In genomic region chr10:91247360-91248111, GRCh38 we compare ENCODE assay signal across 12 cellular contexts. TPM values are rescaled to one million over a fixed set of nuclear protein-coding genes. Genes with fewer than 3 reads are reported as not detected.
DNase-seq lines count a peak whose midpoint lies in the region; ATAC-seq, FAIRE-seq and TF ChIP-seq lines count a peak whose summit lies in the region.
"Had no signal": no experiment of that assay in that cellular context is flagged by ENCODE, and none has a peak within 500 bp of the region (broad histone marks: within the 10 kb centered on the region; RNA-seq: fewer than 3 reads in every experiment).

No MANE protein-coding gene starts in this region.

- no peak overlapping the region for H2AFZ ChIP-seq in ACC112 (ENCODE audit: low read length, unreplicated experiment)
- no peak overlapping the region for H2AFZ ChIP-seq in astrocyte (ENCODE audit: low read depth, low read length)

- peaks cover 2% of the 10 kb centered on the region for H3K4me1 Mint-ChIP-seq in astrocyte (ENCODE audit: low read depth, unreplicated experiment)

- no peak for TF ChIP-seq CTCF in astrocyte (IDR thresholded peaks at IDR 0.05; ENCODE audit: insufficient read depth, low read depth, low read length)

- no peak overlapping the region for H3K27ac Mint-ChIP-seq in astrocyte (ENCODE audit: unreplicated experiment)
- H3K27ac Mint-ChIP-seq: effector memory CD8-positive, alpha-beta T cell had no signal

- H3K27ac ChIP-seq in ACC112 (ENCODE audit: low read depth, low read length) (peak overlapping the region; percentile 48), astrocyte (ENCODE audit: low read depth, low read length) (no peak overlapping the region)

- H3K36me3 ChIP-seq in ACC112 (ENCODE audit: insufficient read depth, low read length) (no peaks in the 10 kb centered on the region), astrocyte (ENCODE audit: insufficient read depth, low read length) (no peaks in the 10 kb centered on the region)

- TF ChIP-seq POLR2A in H54 (IDR thresholded peaks at IDR 0.05; ENCODE audit: low read depth, low read length), result no peak

- H3K27me3 ChIP-seq in ACC112 (ENCODE audit: insufficient read depth, low read length), result no peaks in the 10 kb centered on the region
- H3K27me3 ChIP-seq in astrocyte (ENCODE audit: insufficient read depth, low read length), result no peaks in the 10 kb centered on the region

- H3K9me3 Mint-ChIP-seq in astrocyte (ENCODE audit: unreplicated experiment), result no peaks in the 10 kb centered on the region
- H3K9me3 Mint-ChIP-seq: effector memory CD8-positive, alpha-beta T cell had no signal

- no peaks in the 10 kb centered on the region for H3K9me3 ChIP-seq in astrocyte (ENCODE audit: insufficient read depth, low read depth, low read length)

- H3K9ac ChIP-seq in astrocyte (ENCODE audit: low read length), result no peak overlapping the region

- FAIRE-seq in astrocyte (lab: Jason Lieb, UNC) (peak; percentile 83), H54 (lab: Jason Lieb, UNC) (no peak)

- no peak for ATAC-seq in HG03342 (IDR thresholded peaks at IDR 0.05; ENCODE audit: unreplicated experiment)
- ATAC-seq: effector memory CD8-positive, alpha-beta T cell; left cardiac atrium had no signal

- H3K4me1 ChIP-seq in ACC112 (ENCODE audit: control insufficient read depth, insufficient read depth, low read length, unreplicated experiment) (peaks cover 25% of the 10 kb centered on the region), astrocyte (ENCODE audit: insufficient read depth, low read length) (peaks cover 5% of the 10 kb centered on the region)

- H3K4me3 ChIP-seq in ACC112 (ENCODE audit: low read depth, low read length) (no peak overlapping the region), astrocyte (ENCODE audit: insufficient read depth, low read depth, low read length) (no peak overlapping the region)

- DNase-seq in GM03348 (ENCODE audit: low spot score) (peak; percentile 36), astrocyte (ENCODE audit: low read depth) (peak; percentile 31), islet precursor cell (peak; percentile 56), NCI-H526 treated with DMSO at 0.1 percent for 48 hours (lab: John Stamatoyannopoulos, UW) (no peak), GF-D8 (lab: John Stamatoyannopoulos, UW) (no peak), H54 (ENCODE audit: insufficient read length, low spot score) (no peak)
- DNase-seq: DMS79 treated with DMSO at 0.1 percent for 48 hours; effector memory CD8-positive, alpha-beta T cell; left cardiac atrium; NCI-H226 had no signal

- peak overlapping the region; percentile 18 for H3K4me2 ChIP-seq in astrocyte (ENCODE audit: low read length)

- no peak overlapping the region for H3K4me3 Mint-ChIP-seq in astrocyte (ENCODE audit: unreplicated experiment)
- H3K4me3 Mint-ChIP-seq: effector memory CD8-positive, alpha-beta T cell had no signal

- H4K20me1 ChIP-seq in astrocyte (ENCODE audit: insufficient read depth, low read length), result no peaks in the 10 kb centered on the region

- H3K79me2 ChIP-seq in ACC112 (ENCODE audit: control insufficient read depth, insufficient read depth, low read length, unreplicated experiment) (no peaks in the 10 kb centered on the region), astrocyte (ENCODE audit: insufficient read depth, low read length) (no peaks in the 10 kb centered on the region)

- peaks cover 2% of the 10 kb centered on the region for H3K36me3 Mint-ChIP-seq in astrocyte (ENCODE audit: low read depth, unreplicated experiment)

- H3K27me3 Mint-ChIP-seq in astrocyte (ENCODE audit: low read depth, unreplicated experiment), result no peaks in the 10 kb centered on the region
- H3K27me3 Mint-ChIP-seq: effector memory CD8-positive, alpha-beta T cell had no signal

RNA-seq across cellular contexts. Expression of gene PCGF5, which starts 27.1 kb away (rescaled TPM):
- total RNA-seq in astrocyte, result 28.2 and 31.5 TPM in 2 replicates

Comparison
In these comparisons a context has a peak if more than half of its experiments do, and no peak if none do; other contexts are left out.
1. DNase-seq: peak in GM03348 (single experiment), astrocyte (single experiment) and islet precursor cell (single experiment); none in NCI-H526 treated with DMSO at 0.1 percent for 48 hours (single experiment), GF-D8 (single experiment) and H54 (single experiment).